Comparison of ENCODE assay signal across 8 cellular contexts in genomic region chr16:25051446-25052160, GRCh38. TPM values are rescaled to one million over a fixed set of nuclear protein-coding genes. Genes with fewer than 3 reads are reported as not detected.
A peak's percentile ranks its signal among the peaks of the same experiment; 100 is the strongest.
DNase-seq lines count a peak whose midpoint lies in the region; ATAC-seq and TF ChIP-seq lines count a peak whose summit lies in the region.

No MANE protein-coding gene starts in this region.

- H3K4me3 ChIP-seq in parathyroid adenoma (ENCODE audit: low read depth, low read length) = no peak overlapping the region

- no peak overlapping the region for H3K9ac ChIP-seq in parathyroid adenoma

- H2AFZ ChIP-seq in parathyroid adenoma = peak overlapping the region; percentile 20

- no peaks in the 10 kb centered on the region for H3K36me3 ChIP-seq in parathyroid adenoma (ENCODE audit: control insufficient read depth, insufficient read depth, low read length)

- no peak overlapping the region for H3K4me2 ChIP-seq in parathyroid adenoma (ENCODE audit: low read length)

- peak; percentile 71 for DNase-seq in EL
- peak; percentile 26 for DNase-seq in RPMI7951 (ENCODE audit: low read depth)
- DNase-seq in T-helper 9 cell = no peak
- DNase-seq in iPS-NIHi11 (ENCODE audit: low spot score) = no peak
- no peak for DNase-seq in SW480 (ENCODE audit: low spot score)

- H3K79me2 ChIP-seq in parathyroid adenoma = no peaks in the 10 kb centered on the region

- H3K27ac ChIP-seq in parathyroid adenoma = no peak overlapping the region

- no peaks in the 10 kb centered on the region for H3K27me3 ChIP-seq in parathyroid adenoma (ENCODE audit: control insufficient read depth, insufficient read depth, low read length)

- H3K9me3 ChIP-seq in parathyroid adenoma (ENCODE audit: control insufficient read depth, low read length) = no peaks in the 10 kb centered on the region

- TF ChIP-seq CTCF in parathyroid adenoma (IDR thresholded peaks at IDR 0.05) = no peak

- H3K4me1 ChIP-seq in parathyroid adenoma = peaks cover 4% of the 10 kb centered on the region

- ATAC-seq in esophagus mucosa (peak; percentile 30), GM19324 (IDR thresholded peaks at IDR 0.05; ENCODE audit: low FRiP score, unreplicated experiment) (no peak)

RNA-seq across cellular contexts. Expression of gene ARHGAP17, which starts 36.4 kb away (rescaled TPM):
- total RNA-seq in RPMI7951 (2014; rRNA removed; shearing (Covaris generic)) = 19.8 and 23.4 TPM in 2 replicates
- total RNA-seq in esophagus mucosa = 33.0 TPM

RNA-seq across cellular contexts. Expression of gene LCMT1, which starts 59.9 kb away (rescaled TPM):
- total RNA-seq in RPMI7951 (2014; rRNA removed; shearing (Covaris generic)) = 33.7 and 50.6 TPM in 2 replicates
- 26.8 TPM for total RNA-seq in esophagus mucosa

Comparison
In these comparisons a context has a peak if more than half of its experiments do, and no peak if none do; other contexts are left out.
1. DNase-seq: peak in EL (single experiment) and RPMI7951 (single experiment); none in T-helper 9 cell (single experiment), iPS-NIHi11 (single experiment) and SW480 (single experiment).